Comparison of ENCODE assay signal across 21 cellular contexts in genomic region chr11:66850588-66851250, GRCh38. TPM values are rescaled to one million over a fixed set of nuclear protein-coding genes. Genes with fewer than 3 reads are reported as not detected.
DNase-seq lines count a peak whose midpoint lies in the region; ATAC-seq, FAIRE-seq and TF ChIP-seq lines count a peak whose summit lies in the region.
"Had no signal": no experiment of that assay in that cellular context is flagged by ENCODE, and none has a peak within 500 bp of the region (broad histone marks: within the 10 kb centered on the region; RNA-seq: fewer than 3 reads in every experiment).

No MANE protein-coding gene starts in this region.

- WGBS in A549 (ENCODE audit: missing lambda C conversion rate): 93% methylated on average over 20 of the region's 24 CpGs

- H3K4me1 ChIP-seq in A549: peaks cover 19% of the 10 kb centered on the region
- peaks cover 4% of the 10 kb centered on the region for H3K4me1 ChIP-seq in osteoblast (ENCODE audit: insufficient read depth, low read length)
- peaks cover 8% of the 10 kb centered on the region for H3K4me1 ChIP-seq in vagina

- TF ChIP-seq EP300 in A549 (IDR thresholded peaks at IDR 0.05): no peak

- peaks cover 4% of the 10 kb centered on the region for H3K79me2 ChIP-seq in osteoblast (ENCODE audit: insufficient read depth, low read length)

- DNase-seq in A549 (ENCODE audit: low read depth in 1 of 2, low spot score in 1 of 2) (no peak), GM12891 (ENCODE audit: insufficient read length, low spot score) (peak; percentile 12), chondrocyte (ENCODE audit: low spot score) (peak; percentile 94), osteoblast (ENCODE audit: insufficient read length, low spot score, missing footprints) (peak; percentile 83), C1 segment of cervical spinal cord (lab: John Stamatoyannopoulos, UW) (no peak), vagina (ENCODE audit: extremely low spot score in 2 of 2) (no peak)
- no peak for DNase-seq in stimulated activated CD4-positive, alpha-beta T cell treated with anti-CD3 and anti-CD28 coated beads, Interleukin-15, amount 100 ng/mL, for 24 hours
- no peak for DNase-seq in activated T-helper 2 cell treated with anti-CD3 and anti-CD28 coated beads, Interferon-gamma antibody, Interleukin-2, Interleukin-4, amounts not matched to agents 10 μg/mL and 5 μg/mL and 100 μg/mL, durations not matched to agents 14 hours and 24 hours and 36 hours (ENCODE audit: low spot score)
- DNase-seq: activated naive CD8-positive, alpha-beta T cell treated with anti-CD3 and anti-CD28 coated beads for 36 hours; body of pancreas; DMS53; GDM1; naive B cell; NCI-H2081; NCI-H446 treated with DMSO at 0.1 percent for 48 hours; OCI-M1; SHP77 treated with DMSO at 0.1 percent for 48 hours had no signal

- TF ChIP-seq POLR2A in A549 (IDR thresholded peaks at IDR 0.05; ENCODE audit: low read length): no peak
- TF ChIP-seq POLR2A in GM12891 (IDR thresholded peaks at IDR 0.05; ENCODE audit: low read depth, low read length): no peak
- TF ChIP-seq POLR2A in vagina (IDR thresholded peaks at IDR 0.05): no peak

- H3K9me3 ChIP-seq in A549 (no peaks in the 10 kb centered on the region), osteoblast (ENCODE audit: low read depth, low read length) (no peaks in the 10 kb centered on the region), vagina (no peaks in the 10 kb centered on the region)
- H3K9me3 ChIP-seq: body of pancreas, thoracic aorta had no signal

- no peak overlapping the region for H3K27ac Mint-ChIP-seq in chondrocyte (ENCODE audit: unreplicated experiment)
- H3K27ac Mint-ChIP-seq in activated T-helper 2 cell treated with anti-CD3 and anti-CD28 coated beads, Interferon-gamma antibody, Interleukin-2, Interleukin-4, amounts not matched to agents 10 μg/mL and 5 μg/mL and 100 μg/mL, durations not matched to agents 14 hours and 24 hours and 36 hours: no peak overlapping the region
- H3K27ac Mint-ChIP-seq: activated naive CD8-positive, alpha-beta T cell treated with anti-CD3 and anti-CD28 coated beads for 36 hours; naive B cell had no signal

- ATAC-seq in A549: no peak
- ATAC-seq: body of pancreas had no signal

- no peaks in the 10 kb centered on the region for H4K20me1 ChIP-seq in osteoblast (ENCODE audit: insufficient read depth, low read length)

- FAIRE-seq in A549 (lab: Jason Lieb, UNC) (no peak), GM12891 (lab: Jason Lieb, UNC) (no peak)

- CTCF ChIA-PET in A549 (lab: Yijun Ruan, JAX): interaction anchor here (1.0 to 3.3 kb wide), 4 partner anchors 17 to 125 kb away, joined by 3 to 15 read pairs (median 6); no protein-coding TSS in a partner anchor

- H3K4me1 Mint-ChIP-seq in chondrocyte (ENCODE audit: low read depth): peaks cover 7% of the 10 kb centered on the region
- H3K4me1 Mint-ChIP-seq in activated T-helper 2 cell treated with anti-CD3 and anti-CD28 coated beads, Interferon-gamma antibody, Interleukin-2, Interleukin-4, amounts not matched to agents 10 μg/mL and 5 μg/mL and 100 μg/mL, durations not matched to agents 14 hours and 24 hours and 36 hours (ENCODE audit: low read depth): peaks cover 12% of the 10 kb centered on the region

- peaks cover 2% of the 10 kb centered on the region for H3K36me3 Mint-ChIP-seq in chondrocyte (ENCODE audit: low read depth)
- peaks cover 4% of the 10 kb centered on the region for H3K36me3 Mint-ChIP-seq in activated T-helper 2 cell treated with anti-CD3 and anti-CD28 coated beads, Interferon-gamma antibody, Interleukin-2, Interleukin-4, amounts not matched to agents 10 μg/mL and 5 μg/mL and 100 μg/mL, durations not matched to agents 14 hours and 24 hours and 36 hours (ENCODE audit: low read depth)
- H3K36me3 Mint-ChIP-seq: activated naive CD8-positive, alpha-beta T cell treated with anti-CD3 and anti-CD28 coated beads for 36 hours; naive B cell had no signal

- no peaks in the 10 kb centered on the region for H3K9me3 Mint-ChIP-seq in chondrocyte (ENCODE audit: low read depth)
- H3K9me3 Mint-ChIP-seq in activated T-helper 2 cell treated with anti-CD3 and anti-CD28 coated beads, Interferon-gamma antibody, Interleukin-2, Interleukin-4, amounts not matched to agents 10 μg/mL and 5 μg/mL and 100 μg/mL, durations not matched to agents 14 hours and 24 hours and 36 hours: no peaks in the 10 kb centered on the region
- H3K9me3 Mint-ChIP-seq: activated naive CD8-positive, alpha-beta T cell treated with anti-CD3 and anti-CD28 coated beads for 36 hours; CD8-positive, alpha-beta memory T cell; IgD-negative memory B cell had no signal

- H3K27me3 ChIP-seq in osteoblast (ENCODE audit: insufficient read depth, low read length) (no peaks in the 10 kb centered on the region), vagina (no peaks in the 10 kb centered on the region)
- H3K27me3 ChIP-seq: body of pancreas had no signal

- no peaks in the 10 kb centered on the region for H3K27me3 Mint-ChIP-seq in chondrocyte (ENCODE audit: low read depth)
- no peaks in the 10 kb centered on the region for H3K27me3 Mint-ChIP-seq in activated T-helper 2 cell treated with anti-CD3 and anti-CD28 coated beads, Interferon-gamma antibody, Interleukin-2, Interleukin-4, amounts not matched to agents 10 μg/mL and 5 μg/mL and 100 μg/mL, durations not matched to agents 14 hours and 24 hours and 36 hours (ENCODE audit: low read depth)
- H3K27me3 Mint-ChIP-seq: activated naive CD8-positive, alpha-beta T cell treated with anti-CD3 and anti-CD28 coated beads for 36 hours; IgD-negative memory B cell; naive B cell had no signal

- no peak overlapping the region for H3K4me3 Mint-ChIP-seq in chondrocyte (ENCODE audit: unreplicated experiment)
- no peak overlapping the region for H3K4me3 Mint-ChIP-seq in activated T-helper 2 cell treated with anti-CD3 and anti-CD28 coated beads, Interferon-gamma antibody, Interleukin-2, Interleukin-4, amounts not matched to agents 10 μg/mL and 5 μg/mL and 100 μg/mL, durations not matched to agents 14 hours and 24 hours and 36 hours (ENCODE audit: low read depth)
- H3K4me3 Mint-ChIP-seq: activated naive CD8-positive, alpha-beta T cell treated with anti-CD3 and anti-CD28 coated beads for 36 hours; CD8-positive, alpha-beta memory T cell; naive B cell had no signal

- TF ChIP-seq RAD21 in A549 (conservative IDR thresholded peaks at IDR 0.05 in 1 of 2, IDR thresholded peaks at IDR 0.05 in 1 of 2): no peak

- H3K36me3 ChIP-seq in osteoblast (ENCODE audit: insufficient read depth, low read length): peaks cover 20% of the 10 kb centered on the region
- peaks cover 0 to 14% of the 10 kb centered on the region in 2 donors for H3K36me3 ChIP-seq in vagina

- no peak overlapping the region for H3K4me2 ChIP-seq in A549
- no peak overlapping the region for H3K4me2 ChIP-seq in osteoblast (ENCODE audit: insufficient read depth, low read length)

- intact Hi-C loops in activated T-helper 2 cell treated with anti-CD3 and anti-CD28 coated beads, Interferon-gamma antibody, Interleukin-2, Interleukin-4, amounts not matched to agents 10 μg/mL and 5 μg/mL and 100 μg/mL, durations not matched to agents 14 hours and 24 hours and 36 hours (cut with micrococcal nuclease): no loop called here
- intact Hi-C loops in vagina (cut with DNase I): no loop called here

- TF ChIP-seq CTCF in A549 (IDR thresholded peaks at IDR 0.05): no peak
- TF ChIP-seq CTCF in chondrocyte (IDR thresholded peaks at IDR 0.05): no peak
- no peak for TF ChIP-seq CTCF in osteoblast (IDR thresholded peaks at IDR 0.05; ENCODE audit: extremely low read depth, low read depth, low read length)
- TF ChIP-seq CTCF in vagina (IDR thresholded peaks at IDR 0.05): no peak

- no peak overlapping the region for H3K27ac ChIP-seq in A549
- no peak overlapping the region for H3K27ac ChIP-seq in osteoblast (ENCODE audit: low read depth, low read length)
- no peak overlapping the region for H3K27ac ChIP-seq in vagina
- H3K27ac ChIP-seq: body of pancreas, HL-60, thoracic aorta had no signal

- H2AFZ ChIP-seq in osteoblast (ENCODE audit: low read length): no peak overlapping the region

- H3K4me3 ChIP-seq in A549 (no peak overlapping the region), osteoblast (ENCODE audit: insufficient read depth, low read length) (no peak overlapping the region), vagina (no peak overlapping the region)
- H3K4me3 ChIP-seq: body of pancreas, thoracic aorta had no signal

- POLR2A ChIA-PET in A549 (lab: Yijun Ruan, JAX): interaction anchor here (0.5 to 1.3 kb wide), 2 partner anchors 33 to 132 kb away, joined by 4 to 5 read pairs; no protein-coding TSS in a partner anchor

TF ChIP-seq in GM12891, 5 proteins besides CTCF, POLR2A, EP300 and RAD21:
- TF ChIP-seq PAX5 (IDR thresholded peaks at IDR 0.05; ENCODE audit: insufficient read depth, low read length, severe bottlenecking): no peak
- no peak for TF ChIP-seq POU2F2 (IDR thresholded peaks at IDR 0.05; ENCODE audit: low read depth, low read length)
- no peak for TF ChIP-seq TAF1 (IDR thresholded peaks at IDR 0.05; ENCODE audit: low read depth, low read length)
- TF ChIP-seq SPI1 (IDR thresholded peaks at IDR 0.05; ENCODE audit: low read depth, low read length): no peak

RNA-seq across cellular contexts. Expression of gene LRFN4, which starts 6.1 kb away (rescaled TPM):
- polyA plus RNA-seq in A549 (2011; rRNA removed) (7.9 and 8.8 TPM in 2 replicates), A549 (2017; fragmentation: RNase III; extraction: RNeasy Plus Mini Kit Qiagen cat#74134 plus additional on column Dnase treatment) (33.9 to 50.0 TPM (median 44.7 TPM) in 3 replicates)
- 33.9 and 65.3 TPM in 2 replicates for polyA plus RNA-seq in A549 (2012; cell fraction: cytosol; rRNA removed)
- 114 and 175 TPM in 2 replicates for polyA plus RNA-seq in A549 (2012; cell fraction: nucleus; rRNA removed)
- 4.7 and 6.6 TPM in 2 replicates for polyA minus RNA-seq in A549 (2011; rRNA and poly(A)+ RNA removed)
- 4.7 TPM for polyA plus RNA-seq in GM12891 (2012; ENCODE audit: low read depth, missing spikeins)
- total RNA-seq in chondrocyte (33.8 to 47.2 TPM (median 46.8 TPM) in 3 replicates), osteoblast (15.9 and 16.3 TPM in 2 replicates), vagina (8.1 TPM)
- total RNA-seq in activated T-helper 2 cell treated with anti-CD3 and anti-CD28 coated beads, Interferon-gamma antibody, Interleukin-2, Interleukin-4, amounts not matched to agents 10 μg/mL and 5 μg/mL and 100 μg/mL, durations not matched to agents 14 hours and 24 hours and 36 hours: 48.9 and 50.3 TPM in 2 replicates

RNA-seq across cellular contexts. Expression of gene RCE1, which starts 7.5 kb away (rescaled TPM):
- 20.3 and 22.1 TPM in 2 replicates for polyA plus RNA-seq in A549 (2011; rRNA removed)
- 49.2 and 69.1 TPM in 2 replicates for polyA plus RNA-seq in A549 (2012; cell fraction: cytosol; rRNA removed)
- 128 and 157 TPM in 2 replicates for polyA plus RNA-seq in A549 (2012; cell fraction: nucleus; rRNA removed)
- 21.3 to 23.3 TPM (median 22.5 TPM) in 3 replicates for polyA plus RNA-seq in A549 (2017; fragmentation: RNase III; extraction: RNeasy Plus Mini Kit Qiagen cat#74134 plus additional on column Dnase treatment)
- polyA minus RNA-seq in A549 (2011; rRNA and poly(A)+ RNA removed): 19.6 and 26.8 TPM in 2 replicates
- 14.1 TPM for polyA plus RNA-seq in GM12891 (2012; ENCODE audit: low read depth, missing spikeins)
- total RNA-seq in chondrocyte: 17.0 to 18.8 TPM (median 17.3 TPM) in 3 replicates
- 11.5 and 18.1 TPM in 2 replicates for total RNA-seq in osteoblast
- total RNA-seq in activated T-helper 2 cell treated with anti-CD3 and anti-CD28 coated beads, Interferon-gamma antibody, Interleukin-2, Interleukin-4, amounts not matched to agents 10 μg/mL and 5 μg/mL and 100 μg/mL, durations not matched to agents 14 hours and 24 hours and 36 hours: 27.5 and 27.8 TPM in 2 replicates
- 23.6 TPM for total RNA-seq in vagina

Comparison
In these comparisons a context has a peak if more than half of its experiments do, and no peak if none do; other contexts are left out.
1. DNase-seq: peak in GM12891 (single experiment), chondrocyte (single experiment) and osteoblast (single experiment); none in A549 (0 of 2), stimulated activated CD4-positive, alpha-beta T cell treated with anti-CD3 and anti-CD28 coated beads, Interleukin-15, amount 100 ng/mL, for 24 hours (single experiment), activated T-helper 2 cell treated with anti-CD3 and anti-CD28 coated beads, Interferon-gamma antibody, Interleukin-2, Interleukin-4, amounts not matched to agents 10 μg/mL and 5 μg/mL and 100 μg/mL, durations not matched to agents 14 hours and 24 hours and 36 hours (single experiment), C1 segment of cervical spinal cord (0 of 14) and vagina (0 of 2).